In genomic region chr5:18305288-18305899, GRCh38 we compare ENCODE assay signal across 8 cellular contexts.
DNase-seq lines count a peak whose midpoint lies in the region; ATAC-seq and TF ChIP-seq lines count a peak whose summit lies in the region.

No MANE protein-coding gene starts in this region.

- no peak overlapping the region for H3K27ac Mint-ChIP-seq in nephron
- no peak overlapping the region for H3K27ac Mint-ChIP-seq in stimulated activated effector memory CD8-positive, alpha-beta T cell treated with anti-CD3 and anti-CD28 coated beads, Interleukin-12 subunit alpha, Interleukin-12 subunit beta, amount 100 ng/mL, for 72 hours

- peaks cover 13% of the 10 kb centered on the region for H3K27me3 Mint-ChIP-seq in nephron (ENCODE audit: low read depth)

- no peaks in the 10 kb centered on the region for H3K36me3 ChIP-seq in colonic mucosa

- CTCF ChIA-PET in AG04449 (lab: Yijun Ruan, JAX): interaction anchor here (1.0 to 6.4 kb wide), 8 partner anchors 8 to 1102 kb away, joined by 3 to 184 read pairs (median 6); partner anchors contain the start of gene BASP1

- H3K27ac ChIP-seq in colonic mucosa: no peak overlapping the region

- H3K27me3 ChIP-seq in colonic mucosa: no peaks in the 10 kb centered on the region

- H3K4me1 Mint-ChIP-seq in nephron: no peaks in the 10 kb centered on the region
- no peaks in the 10 kb centered on the region for H3K4me1 Mint-ChIP-seq in stimulated activated effector memory CD8-positive, alpha-beta T cell treated with anti-CD3 and anti-CD28 coated beads, Interleukin-12 subunit alpha, Interleukin-12 subunit beta, amount 100 ng/mL, for 72 hours

- DNase-seq in AG04449 (ENCODE audit: low read depth, low spot score): no peak
- peak; percentile 87 for DNase-seq in NCI-H748 (lab: John Stamatoyannopoulos, UW; ENCODE audit: unreplicated experiment)
- DNase-seq in colonic mucosa: no peak
- DNase-seq in stimulated activated effector memory CD8-positive, alpha-beta T cell treated with anti-CD3 and anti-CD28 coated beads, Interleukin-12 subunit alpha, Interleukin-12 subunit beta, amount 100 ng/mL, for 72 hours (ENCODE audit: low spot score in 2 of 2): no peak
- DNase-seq in stimulated activated CD4-positive, alpha-beta T cell treated with anti-CD3 and anti-CD28 coated beads, Interleukin-4, amount 100 ng/mL, for 1 hour: no peak

- no peaks in the 10 kb centered on the region for H3K4me1 ChIP-seq in colonic mucosa

- no peaks in the 10 kb centered on the region for H3K36me3 Mint-ChIP-seq in nephron (ENCODE audit: low read depth)
- no peaks in the 10 kb centered on the region for H3K36me3 Mint-ChIP-seq in stimulated activated effector memory CD8-positive, alpha-beta T cell treated with anti-CD3 and anti-CD28 coated beads, Interleukin-12 subunit alpha, Interleukin-12 subunit beta, amount 100 ng/mL, for 72 hours

- intact Hi-C loops in colonic mucosa (cut with DNase I): loop anchor here (5.0 kb wide), 1 partner anchor 1088 kb away; the partner anchor contains the start of gene BASP1

- POLR2A ChIA-PET in AG04449 (lab: Yijun Ruan, JAX): no interaction called here

- no peak overlapping the region for H3K4me3 Mint-ChIP-seq in nephron
- no peak overlapping the region for H3K4me3 Mint-ChIP-seq in stimulated activated effector memory CD8-positive, alpha-beta T cell treated with anti-CD3 and anti-CD28 coated beads, Interleukin-12 subunit alpha, Interleukin-12 subunit beta, amount 100 ng/mL, for 72 hours

- peak; percentile 73 for TF ChIP-seq CTCF in AG04449 (IDR thresholded peaks at IDR 0.05; ENCODE audit: insufficient read depth, low read length, missing control alignments)
- peak; percentile 63 for TF ChIP-seq CTCF in colonic mucosa (IDR thresholded peaks at IDR 0.05)
- peak; percentile 86 to 89 (median 86) for TF ChIP-seq CTCF in nephron (IDR thresholded peaks at IDR 0.05; ENCODE audit: unreplicated experiment in 3 of 3)

- no peak overlapping the region for H3K9ac ChIP-seq in colonic mucosa (ENCODE audit: low read depth in 2 of 2, low read length in 2 of 2)

- H3K9me3 ChIP-seq in colonic mucosa: no peaks in the 10 kb centered on the region

- H3K4me3 ChIP-seq in AG04449 (ENCODE audit: low read depth, low read length): no peak overlapping the region
- H3K4me3 ChIP-seq in colonic mucosa: no peak overlapping the region

- ATAC-seq in GM18502 (IDR thresholded peaks at IDR 0.05; ENCODE audit: poor library complexity, unreplicated experiment) (peak; percentile 79), HG02981 (IDR thresholded peaks at IDR 0.05; ENCODE audit: unreplicated experiment) (peak; percentile 79)
- no peak for ATAC-seq in stimulated activated effector memory CD8-positive, alpha-beta T cell treated with anti-CD3 and anti-CD28 coated beads, Interleukin-12 subunit alpha, Interleukin-12 subunit beta, amount 100 ng/mL, for 72 hours

- peaks cover 3% of the 10 kb centered on the region for H3K9me3 Mint-ChIP-seq in nephron
- H3K9me3 Mint-ChIP-seq in stimulated activated effector memory CD8-positive, alpha-beta T cell treated with anti-CD3 and anti-CD28 coated beads, Interleukin-12 subunit alpha, Interleukin-12 subunit beta, amount 100 ng/mL, for 72 hours: peaks cover 5% of the 10 kb centered on the region
